18 cellular contexts compared by ENCODE assay signal in genomic region chr12:56591961-56592360, GRCh38. TPM values are rescaled to one million over a fixed set of nuclear protein-coding genes. Genes with fewer than 3 reads are reported as not detected.
DNase-seq lines count a peak whose midpoint lies in the region; ATAC-seq and TF ChIP-seq lines count a peak whose summit lies in the region.
"Had no signal": no experiment of that assay in that cellular context is flagged by ENCODE, and none has a peak within 500 bp of the region (broad histone marks: within the 10 kb centered on the region; RNA-seq: fewer than 3 reads in every experiment).

No MANE protein-coding gene starts in this region.

- no peak for ATAC-seq in GM19455 (IDR thresholded peaks at IDR 0.05; ENCODE audit: unreplicated experiment)
- ATAC-seq: effector memory CD8-positive, alpha-beta T cell; stimulated activated naive CD8-positive, alpha-beta T cell treated with anti-CD3 and anti-CD28 coated beads, Interleukin-15, Interleukin-2, amounts not matched to agents 100 U/mL and 50 U/mL, for 24 hours had no signal

- H3K79me2 ChIP-seq in neural progenitor cell (ENCODE audit: low read depth): no peaks in the 10 kb centered on the region

- no peak overlapping the region for H3K4me2 ChIP-seq in neural progenitor cell

- H3K27me3 ChIP-seq in neural progenitor cell: no peaks in the 10 kb centered on the region

- H3K4me1 ChIP-seq in neural progenitor cell: no peaks in the 10 kb centered on the region

- peaks cover 4% of the 10 kb centered on the region for H3K27me3 Mint-ChIP-seq in neural progenitor cell (ENCODE audit: insufficient read depth, low read depth)
- H3K27me3 Mint-ChIP-seq: effector memory CD8-positive, alpha-beta T cell; IgD-negative memory B cell had no signal

- no peaks in the 10 kb centered on the region for H4K20me1 ChIP-seq in neural progenitor cell (ENCODE audit: low read depth)

- no peak overlapping the region for H3K27ac Mint-ChIP-seq in neural progenitor cell

- H3K4me3 ChIP-seq in neural progenitor cell: no peak overlapping the region

- H3F3A ChIP-seq in neural progenitor cell (ENCODE audit: low read depth): peaks cover 25% of the 10 kb centered on the region

- H3K9me3 Mint-ChIP-seq in neural progenitor cell: no peaks in the 10 kb centered on the region
- H3K9me3 Mint-ChIP-seq: effector memory CD8-positive, alpha-beta T cell; IgD-negative memory B cell had no signal

- DNase-seq in Ammon's horn (ENCODE audit: low spot score) (peak; percentile 25), HT1080 (ENCODE audit: low read depth) (peak; percentile 31), dedifferentiated amniotic fluid mesenchymal stem cell (ENCODE audit: extremely low spot score) (peak; percentile 44), neural progenitor cell (ENCODE audit: low spot score) (no peak), NCI-H526 (lab: John Stamatoyannopoulos, UW) (no peak), NCI-H187 treated with DMSO at 0.1 percent for 48 hours (lab: John Stamatoyannopoulos, UW) (no peak), GOT3 (lab: John Stamatoyannopoulos, UW) (no peak)
- DNase-seq: activated effector memory CD4-positive, alpha-beta T cell treated with anti-CD3 and anti-CD28 coated beads, Interleukin-2, amount 50 U/mL, for 16 hours; C1 segment of cervical spinal cord; DMS79 treated with DMSO at 0.1 percent for 48 hours; effector memory CD8-positive, alpha-beta T cell; mesendoderm; NCI-H1092; NCI-H345; occipital lobe; stimulated activated naive CD8-positive, alpha-beta T cell treated with anti-CD3 and anti-CD28 coated beads, Interleukin-15, Interleukin-2, amounts not matched to agents 100 U/mL and 50 U/mL, for 24 hours had no signal

- H2AFZ ChIP-seq in neural progenitor cell (replicated peaks): no peak overlapping the region

- H3K36me3 Mint-ChIP-seq in neural progenitor cell: peaks cover 18% of the 10 kb centered on the region

- no peak for TF ChIP-seq CTCF in neural progenitor cell (IDR thresholded peaks at IDR 0.05)

- peak overlapping the region; percentile 45 for H3K27ac ChIP-seq in neural progenitor cell

- H3K9me3 ChIP-seq in neural progenitor cell (ENCODE audit: low read depth): no peaks in the 10 kb centered on the region

- no peak overlapping the region for H3K4me3 Mint-ChIP-seq in neural progenitor cell
- H3K4me3 Mint-ChIP-seq: effector memory CD8-positive, alpha-beta T cell; IgD-negative memory B cell had no signal

- no peaks in the 10 kb centered on the region for H3K36me3 ChIP-seq in neural progenitor cell

- peaks cover 7% of the 10 kb centered on the region for H3K4me1 Mint-ChIP-seq in neural progenitor cell
- H3K4me1 Mint-ChIP-seq: IgD-negative memory B cell had no signal

- H3K9ac ChIP-seq in neural progenitor cell: no peak overlapping the region

RNA-seq across cellular contexts. Expression of gene BAZ2A, which starts 38.2 kb away (rescaled TPM):
- 23.6 and 47.0 TPM in 2 replicates for total RNA-seq in HT1080 (2014; rRNA removed; shearing (Covaris generic))
- 25.2 and 31.8 TPM in 2 replicates for polyA plus RNA-seq in HT1080 (2015; cell fraction: cytosol; rRNA removed)
- polyA plus RNA-seq in HT1080 (2015; cell fraction: nucleus; rRNA removed): 109 and 121 TPM in 2 replicates
- total RNA-seq in neural progenitor cell (ENCODE audit: low replicate concordance): 27.1 and 55.1 TPM in 2 replicates

RNA-seq across cellular contexts. Expression of gene ATP5F1B, which starts 53.8 kb away (rescaled TPM):
- 1,094 and 1,322 TPM in 2 replicates for total RNA-seq in HT1080 (2014; rRNA removed; shearing (Covaris generic))
- polyA plus RNA-seq in HT1080 (2015; cell fraction: cytosol; rRNA removed): 1,080 and 1,086 TPM in 2 replicates
- 1,161 and 1,207 TPM in 2 replicates for polyA plus RNA-seq in HT1080 (2015; cell fraction: nucleus; rRNA removed)
- total RNA-seq in neural progenitor cell (ENCODE audit: low replicate concordance): 558 and 609 TPM in 2 replicates

Comparison
In these comparisons a context has a peak if more than half of its experiments do, and no peak if none do; other contexts are left out.
1. DNase-seq: peak in Ammon's horn (single experiment), HT1080 (single experiment) and dedifferentiated amniotic fluid mesenchymal stem cell (single experiment); none in neural progenitor cell (single experiment), NCI-H526 (0 of 2), NCI-H187 treated with DMSO at 0.1 percent for 48 hours (single experiment) and GOT3 (single experiment).